Comparison of ENCODE assay signal across 1 cellular context in the genomic region with DNA sequence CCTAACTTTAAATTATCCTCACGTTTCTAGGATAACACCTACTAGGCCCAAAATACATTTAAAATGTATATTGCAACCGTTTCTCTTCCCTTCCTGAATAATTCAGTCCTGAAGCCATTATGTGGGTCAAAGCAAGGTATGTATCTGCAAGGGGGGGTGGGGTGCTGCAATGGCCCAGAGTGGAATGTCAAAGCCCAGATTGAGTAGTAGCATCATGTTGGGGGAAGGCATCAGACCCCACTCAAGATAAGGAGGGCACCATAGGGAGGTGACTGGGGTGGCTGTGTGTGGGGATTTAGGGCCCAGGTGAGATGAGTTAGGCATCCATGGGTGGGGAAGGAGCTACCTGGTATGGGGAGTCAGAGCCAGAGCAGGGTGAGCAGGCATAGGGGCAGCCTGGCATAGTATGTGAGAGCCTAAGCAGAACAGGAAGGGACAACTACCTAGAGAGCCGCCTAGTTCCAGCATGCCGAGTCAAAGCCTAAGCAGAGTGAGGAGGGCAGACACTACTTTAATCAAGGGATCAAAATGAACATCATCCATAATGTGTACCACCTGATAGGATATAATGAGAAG.
A peak's percentile ranks its signal among the peaks of the same experiment; 100 is the strongest.
TF ChIP-seq lines count a peak whose summit lies in the region.

No MANE protein-coding gene starts in this region.

TF ChIP-seq in HepG2, 621 proteins besides CTCF, POLR2A, EP300 and RAD21:
- TF ChIP-seq TFAP4 (IDR thresholded peaks at IDR 0.05; ENCODE audit: borderline replicate concordance, low read depth) (no peak), RBM22 (optimal IDR thresholded peaks at IDR 0.05; ENCODE audit: low read length) (peak; percentile 15), RCOR2 (CRISPR knock-in tag; IDR thresholded peaks at IDR 0.05) (no peak)
